In the genomic region with DNA sequence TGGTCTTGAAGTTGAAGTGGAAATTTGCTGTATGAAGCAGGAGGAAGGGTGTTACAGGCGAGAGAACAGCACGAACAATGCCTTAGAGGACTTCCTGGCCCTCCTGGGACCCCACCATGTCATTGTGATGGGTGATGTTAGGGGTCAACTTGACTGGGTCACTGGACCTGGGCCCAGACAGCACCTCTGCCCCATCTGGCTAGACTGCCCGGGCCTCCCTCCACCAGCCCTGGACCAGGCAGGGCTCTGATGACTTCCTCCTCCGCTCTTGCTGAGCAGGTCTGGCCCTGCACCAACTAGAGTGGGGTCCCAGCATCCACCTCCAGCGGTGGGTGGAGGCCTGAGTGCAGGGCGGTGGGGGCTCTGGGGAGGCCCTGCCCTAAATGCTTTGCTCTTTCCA, we compare ENCODE assay signal across 13 cellular contexts. TPM values are rescaled to one million over a fixed set of nuclear protein-coding genes. Genes with fewer than 3 reads are reported as not detected.
"Had no signal": no experiment of that assay in that cellular context is flagged by ENCODE, and none has a peak within 500 bp of the region (broad histone marks: within the 10 kb centered on the region; RNA-seq: fewer than 3 reads in every experiment).

No MANE protein-coding gene starts in this region.

- H3K27ac Mint-ChIP-seq: natural killer cell had no signal

- FAIRE-seq: small intestine, urothelium cell line had no signal

- H3K4me3 Mint-ChIP-seq: central memory CD8-positive, alpha-beta T cell; natural killer cell had no signal

- H3K27ac ChIP-seq: gastrocnemius medialis had no signal

- DNase-seq: effector memory CD4-positive, alpha-beta T cell; gastrocnemius medialis; islet precursor cell; left ventricle myocardium superior; mammary epithelial cell; natural killer cell; small intestine; stimulated activated CD4-positive, alpha-beta T cell treated with anti-CD3 and anti-CD28 coated beads, Interleukin-2, amount 100 ng/mL, for 48 hours; stimulated activated naive CD4-positive, alpha-beta T cell treated with Interleukin-2 at 50 U/mL for 16 hours; trophoblast cell had no signal

- H3K36me3 Mint-ChIP-seq: natural killer cell had no signal

- H3K4me1 Mint-ChIP-seq: central memory CD8-positive, alpha-beta T cell; natural killer cell had no signal

- H3K4me1 ChIP-seq: gastrocnemius medialis had no signal

- ATAC-seq: esophagus mucosa, gastrocnemius medialis, left ventricle myocardium superior, natural killer cell had no signal

- H3K4me3 ChIP-seq: gastrocnemius medialis had no signal

- H3K36me3 ChIP-seq: gastrocnemius medialis had no signal

RNA-seq across cellular contexts. Expression of a gene that starts 48.9 kb away (rescaled TPM):
- total RNA-seq: natural killer cell had no signal
